ENCODE assay signal across 8 cellular contexts in genomic region chr20:39081255-39081654, GRCh38.
DNase-seq lines count a peak whose midpoint lies in the region; ATAC-seq and TF ChIP-seq lines count a peak whose summit lies in the region.

No MANE protein-coding gene starts in this region.

- no peak overlapping the region for H3K4me2 ChIP-seq in OCI-LY7 (ENCODE audit: low read length)

- no peaks in the 10 kb centered on the region for H3K36me3 Mint-ChIP-seq in naive thymus-derived CD4-positive, alpha-beta T cell
- H3K36me3 Mint-ChIP-seq in stimulated activated effector memory CD8-positive, alpha-beta T cell treated with anti-CD3 and anti-CD28 coated beads, Interleukin-12 subunit alpha, Interleukin-12 subunit beta, amount 100 ng/mL, for 72 hours = no peaks in the 10 kb centered on the region

- CTCF ChIA-PET in OCI-LY7 (lab: Charles Lee; ENCODE audit: unreplicated experiment) = interaction anchor here (1.5 kb wide), 1 partner anchor 31 kb away, joined by 12 read pairs; no protein-coding TSS in a partner anchor
- CTCF ChIA-PET in naive thymus-derived CD4-positive, alpha-beta T cell (lab: Charles Lee) = interaction anchor here (0.7 to 7.5 kb wide), 10 partner anchors 9 to 222 kb away, joined by 3 to 100 read pairs (median 4); no protein-coding TSS in a partner anchor

- ATAC-seq in esophagus mucosa = peak; percentile 66
- peak; percentile 78 for ATAC-seq in naive thymus-derived CD4-positive, alpha-beta T cell
- peak; percentile 75 for ATAC-seq in stimulated activated effector memory CD8-positive, alpha-beta T cell treated with anti-CD3 and anti-CD28 coated beads, Interleukin-12 subunit alpha, Interleukin-12 subunit beta, amount 100 ng/mL, for 72 hours
- ATAC-seq in HG03442 (IDR thresholded peaks at IDR 0.05; ENCODE audit: unreplicated experiment) = no peak

- BruUV-seq in OCI-LY7 (replicated peaks; lab: Mats Ljungman, UMichigan) = no TSS peak

- H3K36me3 ChIP-seq in OCI-LY7 (ENCODE audit: insufficient read depth, low read length) = no peaks in the 10 kb centered on the region
- H3K36me3 ChIP-seq in naive thymus-derived CD4-positive, alpha-beta T cell (ENCODE audit: control insufficient read depth in 2 of 3, insufficient read depth in 3 of 3, low read length in 3 of 3) = no peaks in the 10 kb centered on the region

- DNase-seq in GDM1 (lab: John Stamatoyannopoulos, UW) (peak; percentile 40), HS-27A (ENCODE audit: low read depth) (peak; percentile 42), OCI-LY7 (ENCODE audit: low spot score) (peak; percentile 71), activated T-cell treated with anti-CD3 and anti-CD28 coated beads for 1 hour (ENCODE audit: low read depth) (peak; percentile 80)
- DNase-seq in naive thymus-derived CD4-positive, alpha-beta T cell = peak; percentile 46 to 81 (median 68)
- peak; percentile 87 to 93 for DNase-seq in stimulated activated effector memory CD8-positive, alpha-beta T cell treated with anti-CD3 and anti-CD28 coated beads, Interleukin-12 subunit alpha, Interleukin-12 subunit beta, amount 100 ng/mL, for 72 hours (ENCODE audit: low spot score in 2 of 2)

- no peaks in the 10 kb centered on the region for H3K4me1 ChIP-seq in OCI-LY7 (ENCODE audit: insufficient read depth, low read length, poor library complexity, severe bottlenecking)
- H3K4me1 ChIP-seq in naive thymus-derived CD4-positive, alpha-beta T cell (ENCODE audit: control insufficient read depth in 2 of 2, insufficient read depth in 2 of 2, low read length in 2 of 2) = no peaks in the 10 kb centered on the region

- intact Hi-C loops in OCI-LY7 (cut with micrococcal nuclease; ENCODE audit: unreplicated experiment) = loop anchor here (1.0 to 2.0 kb wide), 2 partner anchors 31 to 434 kb away; no protein-coding TSS in a partner anchor
- intact Hi-C loops in naive thymus-derived CD4-positive, alpha-beta T cell (cut with micrococcal nuclease) = loop anchor here (1.0 kb wide), 3 partner anchors 31 to 435 kb away; partner anchors contain the start of gene FAM83D (in 1 of the 2)

- no peak overlapping the region for H3K27ac ChIP-seq in OCI-LY7 (ENCODE audit: low read depth, low read length, poor library complexity, severe bottlenecking)
- H3K27ac ChIP-seq in naive thymus-derived CD4-positive, alpha-beta T cell (ENCODE audit: low read depth, low read length) = no peak overlapping the region

- no peak overlapping the region for H3K4me3 ChIP-seq in OCI-LY7 (ENCODE audit: low read depth, low read length, poor library complexity, severe bottlenecking)
- H3K4me3 ChIP-seq in naive thymus-derived CD4-positive, alpha-beta T cell (ENCODE audit: low read length) = no peak overlapping the region

- H3K4me1 Mint-ChIP-seq in naive thymus-derived CD4-positive, alpha-beta T cell = peaks cover 0 to 12% (median 0%) of the 10 kb centered on the region in 7 donors
- H3K4me1 Mint-ChIP-seq in stimulated activated effector memory CD8-positive, alpha-beta T cell treated with anti-CD3 and anti-CD28 coated beads, Interleukin-12 subunit alpha, Interleukin-12 subunit beta, amount 100 ng/mL, for 72 hours = peaks cover 18% of the 10 kb centered on the region

- H4K20me1 ChIP-seq in OCI-LY7 (ENCODE audit: insufficient read depth, low read length) = no peaks in the 10 kb centered on the region

- peaks cover 11 to 52% (median 26%) of the 10 kb centered on the region in 5 donors for H3K27me3 Mint-ChIP-seq in naive thymus-derived CD4-positive, alpha-beta T cell

- TF ChIP-seq CTCF in OCI-LY7 (conservative IDR thresholded peaks at IDR 0.05; ENCODE audit: low read length) = peak; percentile 90

- H3K4me3 Mint-ChIP-seq in naive thymus-derived CD4-positive, alpha-beta T cell = no peak overlapping the region
- no peak overlapping the region for H3K4me3 Mint-ChIP-seq in stimulated activated effector memory CD8-positive, alpha-beta T cell treated with anti-CD3 and anti-CD28 coated beads, Interleukin-12 subunit alpha, Interleukin-12 subunit beta, amount 100 ng/mL, for 72 hours

- H3K27ac Mint-ChIP-seq in naive thymus-derived CD4-positive, alpha-beta T cell = no peak overlapping the region
- no peak overlapping the region for H3K27ac Mint-ChIP-seq in stimulated activated effector memory CD8-positive, alpha-beta T cell treated with anti-CD3 and anti-CD28 coated beads, Interleukin-12 subunit alpha, Interleukin-12 subunit beta, amount 100 ng/mL, for 72 hours

- H3K9me2 ChIP-seq in OCI-LY7 (ENCODE audit: insufficient read depth, low read length) = no peaks in the 10 kb centered on the region

- no peak overlapping the region for H2AFZ ChIP-seq in OCI-LY7 (ENCODE audit: low read length)

- POLR2A ChIA-PET in OCI-LY7 (lab: Charles Lee) = interaction anchor here (2.4 kb wide), 1 partner anchor 32 kb away, joined by 11 read pairs; no protein-coding TSS in a partner anchor
- POLR2A ChIA-PET in naive thymus-derived CD4-positive, alpha-beta T cell (lab: Charles Lee) = no interaction called here

- H3K27me3 ChIP-seq in naive thymus-derived CD4-positive, alpha-beta T cell (ENCODE audit: control insufficient read depth in 2 of 2, insufficient read depth in 2 of 2, low read length in 2 of 2) = no peaks in the 10 kb centered on the region

- no peaks in the 10 kb centered on the region for H3K9me3 ChIP-seq in OCI-LY7 (ENCODE audit: low read length)
- H3K9me3 ChIP-seq in naive thymus-derived CD4-positive, alpha-beta T cell (ENCODE audit: control insufficient read depth in 2 of 3, low read length in 3 of 3) = no peaks in the 10 kb centered on the region

- no peaks in the 10 kb centered on the region for H3K79me2 ChIP-seq in OCI-LY7 (ENCODE audit: insufficient read depth, low read depth, low read length)

- H3K9me3 Mint-ChIP-seq in naive thymus-derived CD4-positive, alpha-beta T cell = peaks cover 0 to 3% (median 0%) of the 10 kb centered on the region in 11 donors
- no peaks in the 10 kb centered on the region for H3K9me3 Mint-ChIP-seq in stimulated activated effector memory CD8-positive, alpha-beta T cell treated with anti-CD3 and anti-CD28 coated beads, Interleukin-12 subunit alpha, Interleukin-12 subunit beta, amount 100 ng/mL, for 72 hours

Comparison
In these comparisons a context has a peak if more than half of its experiments do, and no peak if none do; other contexts are left out.
1. DNase-seq: peak in every context shown above with its lines; median percentile 90 in stimulated activated effector memory CD8-positive, alpha-beta T cell treated with anti-CD3 and anti-CD28 coated beads, Interleukin-12 subunit alpha, Interleukin-12 subunit beta, amount 100 ng/mL, for 72 hours; 80 in activated T-cell treated with anti-CD3 and anti-CD28 coated beads for 1 hour; 71 in OCI-LY7; 68 in naive thymus-derived CD4-positive, alpha-beta T cell; 42 in HS-27A; 40 in GDM1.